ENCODE assay signal across 24 cellular contexts in the genomic region with DNA sequence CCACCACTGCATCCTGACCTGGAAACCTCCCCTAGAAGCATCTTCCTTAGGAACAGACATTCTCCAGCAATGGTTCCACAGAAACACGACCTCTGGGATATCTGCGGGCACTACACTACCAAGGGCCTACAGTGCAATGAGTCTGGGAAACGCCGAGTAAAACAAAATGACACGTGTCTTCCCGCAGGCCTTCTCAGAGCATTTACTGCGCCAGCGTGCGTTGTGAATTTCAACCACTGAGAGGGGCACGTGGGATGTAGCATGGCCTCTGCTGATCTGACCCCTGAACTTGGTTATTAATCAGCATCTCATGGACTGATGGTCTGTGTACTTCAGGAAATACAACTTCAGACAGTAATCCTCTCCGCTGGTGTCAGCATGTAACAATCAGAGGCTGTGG.
"Had no signal": no experiment of that assay in that cellular context is flagged by ENCODE, and none has a peak within 500 bp of the region (broad histone marks: within the 10 kb centered on the region; RNA-seq: fewer than 3 reads in every experiment).

No MANE protein-coding gene starts in this region.

- H3K9me3 ChIP-seq: MG63, SJSA1 had no signal

- H3K27me3 ChIP-seq: MG63, SJSA1 had no signal

- DNase-seq: Karpas-422, KG1, MG63, NCI-H1092, NCI-H1105 treated with DMSO at 0.1 percent for 48 hours, NCI-H1417 treated with DMSO at 0.1 percent for 48 hours, NCI-H146, NCI-H1694 treated with DMSO at 0.1 percent for 48 hours, NCI-H1930, NCI-H2081 treated with DMSO at 0.1 percent for 48 hours, NCI-H2171, NCI-H226, NCI-H446, NCI-H510A, NCI-H524 treated with DMSO at 0.1 percent for 48 hours, NCI-H69, NCI-H774, Right ventricle myocardium superior, RPMI8226, SIG-M5 had no signal

- H3K4me3 ChIP-seq: MG63, SJSA1, SK-N-MC had no signal

- H3K27ac ChIP-seq: SK-N-MC had no signal

- H3K36me3 ChIP-seq: MG63, SJSA1 had no signal

- FAIRE-seq: HTR-8/SVneo, RCC 7860 had no signal
